Comparison of ENCODE assay signal across 1 cellular context in genomic region chr15:78872972-78873795, GRCh38.
TF ChIP-seq lines count a peak whose summit lies in the region.

No MANE protein-coding gene starts in this region.

TF ChIP-seq in K562, 482 proteins besides CTCF, POLR2A, EP300 and RAD21 (continued from another document and continues in another):
- no peak for TF ChIP-seq MBD1 (CRISPR knock-in tag; IDR thresholded peaks at IDR 0.05)
- no peak for TF ChIP-seq MXD1 (CRISPR knock-in tag; IDR thresholded peaks at IDR 0.05; ENCODE audit: borderline replicate concordance, poor library complexity, severe bottlenecking)
- TF ChIP-seq EGR1 (conservative IDR thresholded peaks at IDR 0.05) = peak; percentile 91
- peak; percentile 74 for TF ChIP-seq TAF7 (tag; IDR thresholded peaks at IDR 0.05)
- TF ChIP-seq KAT2B (IDR thresholded peaks at IDR 0.05; ENCODE audit: low read depth, low read length) = no peak
- TF ChIP-seq ZBTB43 (CRISPR knock-in tag; IDR thresholded peaks at IDR 0.05) = no peak
- TF ChIP-seq ZBTB8A (IDR thresholded peaks at IDR 0.05; ENCODE audit: partially characterized antibody) = no peak
- TF ChIP-seq, protein P1, sequence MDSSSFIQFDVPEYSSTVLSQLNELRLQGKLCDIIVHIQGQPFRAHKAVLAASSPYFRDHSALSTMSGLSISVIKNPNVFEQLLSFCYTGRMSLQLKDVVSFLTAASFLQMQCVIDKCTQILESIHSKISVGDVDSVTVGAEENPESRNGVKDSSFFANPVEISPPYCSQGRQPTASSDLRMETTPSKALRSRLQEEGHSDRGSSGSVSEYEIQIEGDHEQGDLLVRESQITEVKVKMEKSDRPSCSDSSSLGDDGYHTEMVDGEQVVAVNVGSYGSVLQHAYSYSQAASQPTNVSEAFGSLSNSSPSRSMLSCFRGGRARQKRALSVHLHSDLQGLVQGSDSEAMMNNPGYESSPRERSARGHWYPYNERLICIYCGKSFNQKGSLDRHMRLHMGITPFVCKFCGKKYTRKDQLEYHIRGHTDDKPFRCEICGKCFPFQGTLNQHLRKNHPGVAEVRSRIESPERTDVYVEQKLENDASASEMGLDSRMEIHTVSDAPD (CRISPR knock-in tag; IDR thresholded peaks at IDR 0.05) = no peak
- TF ChIP-seq FOSL1 (tag; conservative IDR thresholded peaks at IDR 0.05) = no peak; the same call in 1 of the 2 replicates
- TF ChIP-seq POLR2AphosphoS2 (IDR thresholded peaks at IDR 0.05; ENCODE audit: low read length) = no peak
- no peak for TF ChIP-seq SMC3 (conservative IDR thresholded peaks at IDR 0.05; ENCODE audit: insufficient read depth, low read depth, low read length)
- no peak for TF ChIP-seq ZFP36 (IDR thresholded peaks at IDR 0.05; ENCODE audit: low read depth, low read length, partially characterized antibody)
- peak; percentile 38; the same call in 1 of the 2 replicates for TF ChIP-seq DPF2 (IDR thresholded peaks at IDR 0.05)
- 0 out of 2 replicates have a peak, but pooled peaks have one; percentile 68 for TF ChIP-seq ZNF717 (CRISPR knock-in tag; IDR thresholded peaks at IDR 0.05)
- TF ChIP-seq, protein P2, sequence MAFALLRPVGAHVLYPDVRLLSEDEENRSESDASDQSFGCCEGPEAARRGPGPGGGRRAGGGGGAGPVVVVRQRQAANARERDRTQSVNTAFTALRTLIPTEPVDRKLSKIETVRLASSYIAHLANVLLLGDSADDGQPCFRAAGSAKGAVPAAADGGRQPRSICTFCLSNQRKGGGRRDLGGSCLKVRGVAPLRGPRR (CRISPR knock-in tag; IDR thresholded peaks at IDR 0.05) = no peak
- TF ChIP-seq, protein P3, sequence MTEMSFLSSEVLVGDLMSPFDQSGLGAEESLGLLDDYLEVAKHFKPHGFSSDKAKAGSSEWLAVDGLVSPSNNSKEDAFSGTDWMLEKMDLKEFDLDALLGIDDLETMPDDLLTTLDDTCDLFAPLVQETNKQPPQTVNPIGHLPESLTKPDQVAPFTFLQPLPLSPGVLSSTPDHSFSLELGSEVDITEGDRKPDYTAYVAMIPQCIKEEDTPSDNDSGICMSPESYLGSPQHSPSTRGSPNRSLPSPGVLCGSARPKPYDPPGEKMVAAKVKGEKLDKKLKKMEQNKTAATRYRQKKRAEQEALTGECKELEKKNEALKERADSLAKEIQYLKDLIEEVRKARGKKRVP (CRISPR knock-in tag; IDR thresholded peaks at IDR 0.05) = no peak
- no peak for TF ChIP-seq SRSF7 (optimal IDR thresholded peaks at IDR 0.05; ENCODE audit: low read depth, low read length)
- TF ChIP-seq ZNF407 (IDR thresholded peaks at IDR 0.05; ENCODE audit: low read depth) = no peak
- TF ChIP-seq, protein P4, sequence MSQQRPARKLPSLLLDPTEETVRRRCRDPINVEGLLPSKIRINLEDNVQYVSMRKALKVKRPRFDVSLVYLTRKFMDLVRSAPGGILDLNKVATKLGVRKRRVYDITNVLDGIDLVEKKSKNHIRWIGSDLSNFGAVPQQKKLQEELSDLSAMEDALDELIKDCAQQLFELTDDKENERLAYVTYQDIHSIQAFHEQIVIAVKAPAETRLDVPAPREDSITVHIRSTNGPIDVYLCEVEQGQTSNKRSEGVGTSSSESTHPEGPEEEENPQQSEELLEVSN (IDR thresholded peaks at IDR 0.05; ENCODE audit: borderline replicate concordance in 1 of 2, extremely low read depth in 1 of 2, insufficient read depth in 1 of 2, insufficient read length in 1 of 2, low read depth in 1 of 2, low read length in 1 of 2, poor library complexity in 1 of 2, severe bottlenecking in 1 of 2) = peak; percentile 15 to 59
- TF ChIP-seq PHTF2 (CRISPR knock-in tag; IDR thresholded peaks at IDR 0.05) = no peak
- no peak for TF ChIP-seq MTA3 (IDR thresholded peaks at IDR 0.05; ENCODE audit: borderline replicate concordance)
- peak; percentile 81 for TF ChIP-seq POLR2B (IDR thresholded peaks at IDR 0.05; ENCODE audit: low read depth, partially characterized antibody)
- no peak for TF ChIP-seq ZNF124 (CRISPR knock-in tag; IDR thresholded peaks at IDR 0.05)
- no peak for TF ChIP-seq SETDB1 (IDR thresholded peaks at IDR 0.05; ENCODE audit: low read length)
- TF ChIP-seq POLR2G (IDR thresholded peaks at IDR 0.05; ENCODE audit: low read depth, low read length) = peak; percentile 95
- peak; percentile 59 for TF ChIP-seq NEUROD1 (IDR thresholded peaks at IDR 0.05; ENCODE audit: borderline replicate concordance, low read depth, low read length, partially characterized antibody)
- TF ChIP-seq, protein P5, sequence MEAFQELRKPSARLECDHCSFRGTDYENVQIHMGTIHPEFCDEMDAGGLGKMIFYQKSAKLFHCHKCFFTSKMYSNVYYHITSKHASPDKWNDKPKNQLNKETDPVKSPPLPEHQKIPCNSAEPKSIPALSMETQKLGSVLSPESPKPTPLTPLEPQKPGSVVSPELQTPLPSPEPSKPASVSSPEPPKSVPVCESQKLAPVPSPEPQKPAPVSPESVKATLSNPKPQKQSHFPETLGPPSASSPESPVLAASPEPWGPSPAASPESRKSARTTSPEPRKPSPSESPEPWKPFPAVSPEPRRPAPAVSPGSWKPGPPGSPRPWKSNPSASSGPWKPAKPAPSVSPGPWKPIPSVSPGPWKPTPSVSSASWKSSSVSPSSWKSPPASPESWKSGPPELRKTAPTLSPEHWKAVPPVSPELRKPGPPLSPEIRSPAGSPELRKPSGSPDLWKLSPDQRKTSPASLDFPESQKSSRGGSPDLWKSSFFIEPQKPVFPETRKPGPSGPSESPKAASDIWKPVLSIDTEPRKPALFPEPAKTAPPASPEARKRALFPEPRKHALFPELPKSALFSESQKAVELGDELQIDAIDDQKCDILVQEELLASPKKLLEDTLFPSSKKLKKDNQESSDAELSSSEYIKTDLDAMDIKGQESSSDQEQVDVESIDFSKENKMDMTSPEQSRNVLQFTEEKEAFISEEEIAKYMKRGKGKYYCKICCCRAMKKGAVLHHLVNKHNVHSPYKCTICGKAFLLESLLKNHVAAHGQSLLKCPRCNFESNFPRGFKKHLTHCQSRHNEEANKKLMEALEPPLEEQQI (IDR thresholded peaks at IDR 0.05) = no peak
- TF ChIP-seq, protein P6, sequence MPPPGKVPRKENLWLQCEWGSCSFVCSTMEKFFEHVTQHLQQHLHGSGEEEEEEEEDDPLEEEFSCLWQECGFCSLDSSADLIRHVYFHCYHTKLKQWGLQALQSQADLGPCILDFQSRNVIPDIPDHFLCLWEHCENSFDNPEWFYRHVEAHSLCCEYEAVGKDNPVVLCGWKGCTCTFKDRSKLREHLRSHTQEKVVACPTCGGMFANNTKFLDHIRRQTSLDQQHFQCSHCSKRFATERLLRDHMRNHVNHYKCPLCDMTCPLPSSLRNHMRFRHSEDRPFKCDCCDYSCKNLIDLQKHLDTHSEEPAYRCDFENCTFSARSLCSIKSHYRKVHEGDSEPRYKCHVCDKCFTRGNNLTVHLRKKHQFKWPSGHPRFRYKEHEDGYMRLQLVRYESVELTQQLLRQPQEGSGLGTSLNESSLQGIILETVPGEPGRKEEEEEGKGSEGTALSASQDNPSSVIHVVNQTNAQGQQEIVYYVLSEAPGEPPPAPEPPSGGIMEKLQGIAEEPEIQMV (tag; conservative IDR thresholded peaks at IDR 0.05; ENCODE audit: low read depth) = no peak
- peak; percentile 80 for TF ChIP-seq TAF9B (IDR thresholded peaks at IDR 0.05; ENCODE audit: partially characterized antibody)
- no peak for TF ChIP-seq KLF10 (CRISPR knock-in tag; IDR thresholded peaks at IDR 0.05)
- no peak for TF ChIP-seq STAT6 (CRISPR knock-in tag; IDR thresholded peaks at IDR 0.05)
- TF ChIP-seq TCF3 (CRISPR knock-in tag; IDR thresholded peaks at IDR 0.05) = peak; percentile 19; the same call in 1 of the 2 replicates
- TF ChIP-seq SMAD3 (CRISPR knock-in tag; conservative IDR thresholded peaks at IDR 0.05) = no peak
- 0 out of 2 replicates have a peak, but pooled peaks have one; percentile 29 for TF ChIP-seq ZNF12 (CRISPR knock-in tag; IDR thresholded peaks at IDR 0.05)
- no peak for TF ChIP-seq CBX1 (IDR thresholded peaks at IDR 0.05; ENCODE audit: low read depth)
- no peak for TF ChIP-seq HMG20A (CRISPR knock-in tag; conservative IDR thresholded peaks at IDR 0.05)
- TF ChIP-seq ZSCAN29 (IDR thresholded peaks at IDR 0.05) = no peak
- TF ChIP-seq NFRKB (IDR thresholded peaks at IDR 0.05; ENCODE audit: low read depth) = peak; percentile 99
